3 cellular contexts compared by ENCODE assay signal in genomic region chr10:28694530-28694929, GRCh38.
"Had no signal": no experiment of that assay in that cellular context is flagged by ENCODE, and none has a peak within 500 bp of the region (broad histone marks: within the 10 kb centered on the region; RNA-seq: fewer than 3 reads in every experiment).

No MANE protein-coding gene starts in this region.

- DNase-seq: GDM1, GF-D8 had no signal

- H3K4me3 ChIP-seq: GM12878 had no signal

- ATAC-seq: GM12878 had no signal
